Comparison of ENCODE assay signal across 8 cellular contexts in genomic region chr22:50621491-50621880, GRCh38. TPM values are rescaled to one million over a fixed set of nuclear protein-coding genes. Genes with fewer than 3 reads are reported as not detected.
DNase-seq lines count a peak whose midpoint lies in the region; ATAC-seq, FAIRE-seq and TF ChIP-seq lines count a peak whose summit lies in the region.

No MANE protein-coding gene starts in this region.

- no peaks in the 10 kb centered on the region for H3K36me3 ChIP-seq in kidney epithelial cell (ENCODE audit: control insufficient read depth, insufficient read depth, low read length)
- H3K36me3 ChIP-seq in gastroesophageal sphincter = peaks cover 0 to 23% of the 10 kb centered on the region in 2 donors

- DNase-seq in CD4-positive, alpha-beta T cell = peak; percentile 30 to 63 (median 46)
- DNase-seq in GM20000 (ENCODE audit: low spot score) = peak; percentile 73
- peak; percentile 51 for DNase-seq in NCI-H69 (lab: John Stamatoyannopoulos, UW)
- DNase-seq in activated T-cell treated with anti-CD3 and anti-CD28 coated beads, Interleukin-2, amount 50 U/mL, for 72 hours = peak; percentile 72 to 78
- no peak for DNase-seq in kidney epithelial cell (ENCODE audit: low read depth)
- DNase-seq in superior temporal gyrus (ENCODE audit: extremely low spot score) = peak; percentile 48
- no peak for DNase-seq in H54 (ENCODE audit: insufficient read length, low spot score)

- H3K4me1 Mint-ChIP-seq in CD4-positive, alpha-beta T cell (ENCODE audit: low read depth) = peaks cover 35% of the 10 kb centered on the region
- H3K4me1 Mint-ChIP-seq in activated T-cell treated with anti-CD3 and anti-CD28 coated beads, Interleukin-2, amount 50 U/mL, for 72 hours (ENCODE audit: low read depth) = peaks cover 51% of the 10 kb centered on the region

- no peak for TF ChIP-seq EP300 in gastroesophageal sphincter (IDR thresholded peaks at IDR 0.05)

- TF ChIP-seq CTCF in CD4-positive, alpha-beta T cell (IDR thresholded peaks at IDR 0.05) = no peak
- TF ChIP-seq CTCF in GM20000 (IDR thresholded peaks at IDR 0.05; ENCODE audit: extremely low read depth, missing control alignments) = no peak
- no peak for TF ChIP-seq CTCF in kidney epithelial cell (IDR thresholded peaks at IDR 0.05; ENCODE audit: insufficient read depth, low read length, poor library complexity, severe bottlenecking)
- no peak for TF ChIP-seq CTCF in gastroesophageal sphincter (IDR thresholded peaks at IDR 0.05)

- H3K27me3 Mint-ChIP-seq in CD4-positive, alpha-beta T cell = no peaks in the 10 kb centered on the region
- no peaks in the 10 kb centered on the region for H3K27me3 Mint-ChIP-seq in activated T-cell treated with anti-CD3 and anti-CD28 coated beads, Interleukin-2, amount 50 U/mL, for 72 hours (ENCODE audit: low read depth)

- H3K27ac Mint-ChIP-seq in CD4-positive, alpha-beta T cell = peak overlapping the region; percentile 98
- H3K27ac Mint-ChIP-seq in activated T-cell treated with anti-CD3 and anti-CD28 coated beads, Interleukin-2, amount 50 U/mL, for 72 hours = peak overlapping the region; percentile 97

- TF ChIP-seq POLR2A in gastroesophageal sphincter (IDR thresholded peaks at IDR 0.05) (no peak), H54 (IDR thresholded peaks at IDR 0.05; ENCODE audit: low read depth, low read length) (no peak)

- H3K4me3 ChIP-seq in kidney epithelial cell (ENCODE audit: low read depth, low read length) (peak overlapping the region; percentile 10), gastroesophageal sphincter (no peak overlapping the region)

- H3K4me3 Mint-ChIP-seq in CD4-positive, alpha-beta T cell = peak overlapping the region; percentile 90
- H3K4me3 Mint-ChIP-seq in activated T-cell treated with anti-CD3 and anti-CD28 coated beads, Interleukin-2, amount 50 U/mL, for 72 hours = peak overlapping the region; percentile 94 to 96

- intact Hi-C loops in CD4-positive, alpha-beta T cell (cut with DNase I, micrococcal nuclease) = loop anchor here (1.0 to 5.0 kb wide), 10 partner anchors 39 to 783 kb away; partner anchors contain the start of genes SCO2 (in 2 of the 2), CHKB (in 1 of the 2), KLHDC7B (in 1 of the 2) and LMF2 (in 1 of the 2)

- H3K36me3 Mint-ChIP-seq in CD4-positive, alpha-beta T cell (ENCODE audit: low read depth) = peaks cover 27% of the 10 kb centered on the region
- H3K36me3 Mint-ChIP-seq in activated T-cell treated with anti-CD3 and anti-CD28 coated beads, Interleukin-2, amount 50 U/mL, for 72 hours (ENCODE audit: insufficient read depth in 2 of 2) = no peaks in the 10 kb centered on the region

- no peaks in the 10 kb centered on the region for H3K27me3 ChIP-seq in CD4-positive, alpha-beta T cell (ENCODE audit: control insufficient read depth, insufficient read depth, low read length)
- H3K27me3 ChIP-seq in kidney epithelial cell (ENCODE audit: control insufficient read depth, insufficient read depth, low read length) (no peaks in the 10 kb centered on the region), gastroesophageal sphincter (peaks cover 44% of the 10 kb centered on the region)

- WGBS in gastroesophageal sphincter (ENCODE audit: low coverage in 1 of 2), 2 donors = 25 to 29% methylated on average over 2 to 5 of the region's 6 CpGs

- POLR2A ChIA-PET in CD4-positive, alpha-beta T cell (lab: Charles Lee) = interaction anchor here (0.6 to 3.4 kb wide), 46 partner anchors 8 to 766 kb away, joined by 3 to 152 read pairs (median 5); partner anchors contain the start of genes CHKB, CPT1B, HDAC10 and KLHDC7B

- CTCF ChIA-PET in CD4-positive, alpha-beta T cell (lab: Charles Lee) = interaction anchor here (0.9 to 3.8 kb wide), 10 partner anchors 59 to 381 kb away, joined by 3 to 35 read pairs (median 8); partner anchors contain the start of genes LMF2, NCAPH2, SCO2 and SYCE3

- peak overlapping the region; percentile 85 for H3K27ac ChIP-seq in CD4-positive, alpha-beta T cell (ENCODE audit: low read depth, low read length)
- no peak overlapping the region for H3K27ac ChIP-seq in gastroesophageal sphincter

- no peak for FAIRE-seq in H54 (lab: Jason Lieb, UNC)

- peaks cover 0 to 31% (median 4%) of the 10 kb centered on the region in 3 donors for H3K4me1 ChIP-seq in gastroesophageal sphincter

- ATAC-seq in CD4-positive, alpha-beta T cell (ENCODE audit: poor library complexity) = peak; percentile 61
- peak; percentile 77 to 78 for ATAC-seq in activated T-cell treated with anti-CD3 and anti-CD28 coated beads, Interleukin-2, amount 50 U/mL, for 72 hours (replicated peaks in 1 of 2)
- ATAC-seq in gastroesophageal sphincter = no peak

- H3K9me3 Mint-ChIP-seq in CD4-positive, alpha-beta T cell = no peaks in the 10 kb centered on the region
- no peaks in the 10 kb centered on the region for H3K9me3 Mint-ChIP-seq in activated T-cell treated with anti-CD3 and anti-CD28 coated beads, Interleukin-2, amount 50 U/mL, for 72 hours

- no peaks in the 10 kb centered on the region for H3K9me3 ChIP-seq in CD4-positive, alpha-beta T cell (ENCODE audit: control insufficient read depth, low read length)
- H3K9me3 ChIP-seq in gastroesophageal sphincter = no peaks in the 10 kb centered on the region

RNA-seq across cellular contexts. Expression of gene ARSA, which starts 6.5 kb away (rescaled TPM):
- 10 to 100 TPM; 52.3 to 54.4 TPM for total RNA-seq in CD4-positive, alpha-beta T cell
- total RNA-seq in activated T-cell treated with anti-CD3 and anti-CD28 coated beads, Interleukin-2, amount 50 U/mL, for 72 hours = 10 to 100 TPM; 19.8 to 26.8 TPM
- 42.7 and 63.8 TPM in 2 replicates for total RNA-seq in kidney epithelial cell
- 10 to 100 TPM; 19.5 to 40.0 (median 21.0) TPM for total RNA-seq in gastroesophageal sphincter

RNA-seq across cellular contexts. Expression of gene MAPK8IP2, which starts 20.9 kb away (rescaled TPM):
- under 1 TPM; 0.31 to 0.52 TPM for total RNA-seq in CD4-positive, alpha-beta T cell
- under 1 TPM; 0.60 to 0.62 TPM for total RNA-seq in activated T-cell treated with anti-CD3 and anti-CD28 coated beads, Interleukin-2, amount 50 U/mL, for 72 hours
- total RNA-seq in kidney epithelial cell = 0.84 and 1.0 TPM in 2 replicates
- 1 to 10 TPM in 3 of 4 donors, under 1 TPM in 1; 0.93 to 3.7 (median 2.3) TPM for total RNA-seq in gastroesophageal sphincter

RNA-seq across cellular contexts. Expression of gene CHKB, which starts 38.8 kb away (rescaled TPM):
- total RNA-seq in CD4-positive, alpha-beta T cell = 100 to 1,000 TPM; 152 to 156 TPM
- total RNA-seq in activated T-cell treated with anti-CD3 and anti-CD28 coated beads, Interleukin-2, amount 50 U/mL, for 72 hours = 100 to 1,000 TPM in 1 of 2 donors, 10 to 100 TPM in 1; 95.6 to 110 TPM
- total RNA-seq in kidney epithelial cell (59.1 and 81.1 TPM in 2 replicates), gastroesophageal sphincter (10 to 100 TPM; 16.6 to 39.8 (median 33.1) TPM)

RNA-seq across cellular contexts. Expression of gene CPT1B, which starts 43.3 kb away (rescaled TPM):
- 10 to 100 TPM; 59.1 to 68.3 TPM for total RNA-seq in CD4-positive, alpha-beta T cell
- total RNA-seq in activated T-cell treated with anti-CD3 and anti-CD28 coated beads, Interleukin-2, amount 50 U/mL, for 72 hours = 10 to 100 TPM; 85.3 to 88.0 TPM
- total RNA-seq in kidney epithelial cell (2.1 and 5.8 TPM in 2 replicates), gastroesophageal sphincter (10 to 100 TPM in 1 of 4 donors, 1 to 10 TPM in 3; 3.1 to 13.4 (median 6.5) TPM)

RNA-seq across cellular contexts. Expression of gene SHANK3, which starts 51.1 kb away (rescaled TPM):
- total RNA-seq in CD4-positive, alpha-beta T cell = not detected
- under 1 TPM; 0.19 to 0.24 TPM for total RNA-seq in activated T-cell treated with anti-CD3 and anti-CD28 coated beads, Interleukin-2, amount 50 U/mL, for 72 hours
- total RNA-seq in kidney epithelial cell (3.8 and 6.0 TPM in 2 replicates), gastroesophageal sphincter (10 to 100 TPM in 2 of 4 donors, 1 to 10 TPM in 2; 5.9 to 20.5 (median 13.0) TPM)

Comparison
In these comparisons a context has a peak if more than half of its experiments do, and no peak if none do; other contexts are left out.
1. DNase-seq: peak in CD4-positive, alpha-beta T cell (10 of 10), GM20000 (single experiment), NCI-H69 (single experiment), activated T-cell treated with anti-CD3 and anti-CD28 coated beads, Interleukin-2, amount 50 U/mL, for 72 hours (2 of 2) and superior temporal gyrus (single experiment); none in kidney epithelial cell (single experiment) and H54 (single experiment).